In genomic region chr14:75597149-75597548, GRCh38 we compare ENCODE assay signal across 18 cellular contexts.
"Had no signal": no experiment of that assay in that cellular context is flagged by ENCODE, and none has a peak within 500 bp of the region (broad histone marks: within the 10 kb centered on the region; RNA-seq: fewer than 3 reads in every experiment).

No MANE protein-coding gene starts in this region.

- H3K27ac ChIP-seq: gastroesophageal sphincter, thyroid gland had no signal

- H3K9me3 ChIP-seq: adrenal gland, gastroesophageal sphincter, thyroid gland had no signal

- H3K36me3 ChIP-seq: adrenal gland, gastroesophageal sphincter, thyroid gland had no signal

- H3K27me3 Mint-ChIP-seq: natural killer cell treated with Interleukin-12 subunit alpha and Interleukin-12 subunit beta and Interleukin-15 and Interleukin-18, amount 100 ng/mL, for 72 hours had no signal

- H3K36me3 Mint-ChIP-seq: memory B cell; natural killer cell treated with Interleukin-12 subunit alpha and Interleukin-12 subunit beta and Interleukin-15 and Interleukin-18, amount 100 ng/mL, for 72 hours had no signal

- H3K27me3 ChIP-seq: adrenal gland, gastroesophageal sphincter, thyroid gland had no signal

- FAIRE-seq: colon, endometrium, islet of Langerhans, urothelium cell line had no signal

- H3K27ac Mint-ChIP-seq: activated naive CD4-positive, alpha-beta T cell treated with anti-CD3 and anti-CD28 coated beads for 36 hours; activated T-helper 2 cell treated with anti-CD3 and anti-CD28 coated beads, Interferon-gamma antibody, Interleukin-2, Interleukin-4, amounts not matched to agents 10 μg/mL and 5 μg/mL and 100 μg/mL, durations not matched to agents 14 hours and 24 hours and 36 hours; memory B cell; natural killer cell treated with Interleukin-12 subunit alpha and Interleukin-12 subunit beta and Interleukin-15 and Interleukin-18, amount 100 ng/mL, for 72 hours; stimulated activated memory B cell treated with anti-CD40 and anti-IgM and Interleukin-4, amounts not matched to agents 10 μg/mL and 1 μg/mL and 100 μg/mL, for 72 hours; T-helper 2 cell treated with Interferon-gamma antibody and Interleukin-4, amounts not matched to agents 5 μg/mL and 100 μg/mL, for 36 hours had no signal

- H3K4me1 Mint-ChIP-seq: memory B cell had no signal

- ATAC-seq: activated CD4-positive, CD25-positive, alpha-beta regulatory T cell treated with anti-CD3 and anti-CD28 coated beads, Interleukin-2, amount 50 U/mL, for 24 hours; gastroesophageal sphincter; natural killer cell treated with Interleukin-12 subunit alpha and Interleukin-12 subunit beta and Interleukin-15 and Interleukin-18, amount 100 ng/mL, for 72 hours; stimulated activated memory B cell treated with anti-CD40 and anti-IgM and Interleukin-4, amounts not matched to agents 10 μg/mL and 1 μg/mL and 100 μg/mL, for 72 hours had no signal

- H3K4me3 ChIP-seq: adrenal gland, gastroesophageal sphincter, thyroid gland had no signal

- DNase-seq: activated CD4-positive, alpha-beta T cell treated with anti-CD3 and anti-CD28 coated beads, Interleukin-2, amount 50 U/mL, for 48 hours; activated naive CD4-positive, alpha-beta T cell treated with anti-CD3 and anti-CD28 coated beads for 36 hours; activated T-cell treated with anti-CD3 and anti-CD28 coated beads, Interleukin-2, amount 50 U/mL, for 1 hour; posterior cingulate gyrus; stimulated activated CD4-positive, alpha-beta T cell treated with anti-CD3 and anti-CD28 coated beads, Interleukin-2, amount 100 ng/mL, for 48 hours; thyroid gland had no signal

- H3K4me3 Mint-ChIP-seq: activated naive CD4-positive, alpha-beta T cell treated with anti-CD3 and anti-CD28 coated beads for 36 hours; memory B cell; natural killer cell treated with Interleukin-12 subunit alpha and Interleukin-12 subunit beta and Interleukin-15 and Interleukin-18, amount 100 ng/mL, for 72 hours; stimulated activated memory B cell treated with anti-CD40 and anti-IgM and Interleukin-4, amounts not matched to agents 10 μg/mL and 1 μg/mL and 100 μg/mL, for 72 hours; T-helper 2 cell treated with Interferon-gamma antibody and Interleukin-4, amounts not matched to agents 5 μg/mL and 100 μg/mL, for 36 hours had no signal

- H3K9me3 Mint-ChIP-seq: activated naive CD4-positive, alpha-beta T cell treated with anti-CD3 and anti-CD28 coated beads for 36 hours; activated T-helper 2 cell treated with anti-CD3 and anti-CD28 coated beads, Interferon-gamma antibody, Interleukin-2, Interleukin-4, amounts not matched to agents 10 μg/mL and 5 μg/mL and 100 μg/mL, durations not matched to agents 14 hours and 24 hours and 36 hours; memory B cell; natural killer cell treated with Interleukin-12 subunit alpha and Interleukin-12 subunit beta and Interleukin-15 and Interleukin-18, amount 100 ng/mL, for 72 hours; stimulated activated memory B cell treated with anti-CD40 and anti-IgM and Interleukin-4, amounts not matched to agents 10 μg/mL and 1 μg/mL and 100 μg/mL, for 72 hours; T-helper 2 cell treated with Interferon-gamma antibody and Interleukin-4, amounts not matched to agents 5 μg/mL and 100 μg/mL, for 36 hours had no signal

- H3K4me1 ChIP-seq: gastroesophageal sphincter, thyroid gland had no signal
